Comparison of ENCODE assay signal across 8 cellular contexts in genomic region chr19:49876422-49877019, GRCh38. TPM values are rescaled to one million over a fixed set of nuclear protein-coding genes. Genes with fewer than 3 reads are reported as not detected.
A peak's percentile ranks its signal among the peaks of the same experiment; 100 is the strongest.
DNase-seq lines count a peak whose midpoint lies in the region; ATAC-seq and TF ChIP-seq lines count a peak whose summit lies in the region.

No MANE protein-coding gene starts in this region.

- CTCF ChIA-PET in HEK293 (lab: Yijun Ruan, JAX), result interaction anchor here (0.6 kb wide), 1 partner anchor 271 kb away, joined by 3 read pairs; no protein-coding TSS in a partner anchor

- peak overlapping the region; percentile 79 for H3K4me3 ChIP-seq in HEK293 (ENCODE audit: low read depth, low read length)
- H3K4me3 ChIP-seq in SJCRH30, result peak overlapping the region; percentile 95
- peak overlapping the region; percentile 73 to 99 for H3K4me3 ChIP-seq in testis

- H3K36me3 ChIP-seq in HEK293 (ENCODE audit: control insufficient read depth in 2 of 2, insufficient read depth in 1 of 2, low read length in 2 of 2) (peaks cover 3 to 43% of the 10 kb centered on the region in 2 experiments; a peak in 2 of 3 replicates), SJCRH30 (no peaks in the 10 kb centered on the region; the same call in 1 of the 2 replicates), testis (ENCODE audit: low read depth, missing control alignments) (no peaks in the 10 kb centered on the region)

- intact Hi-C loops in testis (cut with DNase I; ENCODE audit: low total_unique reads), result no loop called here

- peak; percentile 66 for ATAC-seq in omental fat pad (ENCODE audit: low FRiP score)

- no peak for TF ChIP-seq POLR2A in testis (IDR thresholded peaks at IDR 0.05)

- H3K27me3 ChIP-seq in SJCRH30 (no peaks in the 10 kb centered on the region), testis (no peaks in the 10 kb centered on the region)

- TF ChIP-seq CTCF in HEK293 (tag by site-specific recombination; IDR thresholded peaks at IDR 0.05) (no peak), omental fat pad (IDR thresholded peaks at IDR 0.05) (no peak), testis (IDR thresholded peaks at IDR 0.05) (no peak)

- POLR2A ChIA-PET in HEK293 (lab: Yijun Ruan, JAX), result interaction anchor here (0.6 to 4.8 kb wide), 20 partner anchors 8 to 236 kb away, joined by 3 to 41 read pairs (median 6); partner anchors contain the start of genes AP2A1, ATF5, FUZ and NUP62

- 1% methylated on average over 24 to 25 of the region's 46 CpGs for WGBS in testis, 2 donors

- H3K27ac ChIP-seq in HEK293 (ENCODE audit: extremely low read depth, low read depth, low read length) (peak overlapping the region; percentile 94), SJCRH30 (peak overlapping the region; percentile 98), testis (peak overlapping the region; percentile 99 to 100)

- H3K9me3 ChIP-seq in HEK293 (ENCODE audit: control insufficient read depth, insufficient read depth, low read depth, low read length) (no peaks in the 10 kb centered on the region), SJCRH30 (replicated peaks) (no peaks in the 10 kb centered on the region), testis (no peaks in the 10 kb centered on the region)

- H3K4me1 ChIP-seq in HEK293 (ENCODE audit: control insufficient read depth, insufficient read depth, low read length) (peaks cover 9% of the 10 kb centered on the region), SJCRH30 (no peaks in the 10 kb centered on the region), testis (peaks cover 19% of the 10 kb centered on the region)

- DNase-seq in GF-D8 (lab: John Stamatoyannopoulos, UW) (peak; percentile 95), MV-4-11 (lab: John Stamatoyannopoulos, UW) (peak; percentile 99), SJCRH30 (peak; percentile 98 to 99), globus pallidus (ENCODE audit: low spot score) (peak; percentile 99), omental fat pad (ENCODE audit: low spot score) (peak; percentile 91), testis (peak; percentile 98)
- peak; percentile 98 for DNase-seq in activated naive CD4-positive, alpha-beta T cell treated with Interleukin-2 at 50 U/mL for 16 hours

TF ChIP-seq in HEK293, 187 proteins besides CTCF, POLR2A, EP300 and RAD21 (continues in another document):
- TF ChIP-seq ZNF266 (tag by site-specific recombination; IDR thresholded peaks at IDR 0.05; ENCODE audit: low read depth) (no peak), ZNF704 (tag by site-specific recombination; IDR thresholded peaks at IDR 0.05) (no peak), KLF10 (tag by site-specific recombination; IDR thresholded peaks at IDR 0.05) (no peak), KLF16 (tag by site-specific recombination; IDR thresholded peaks at IDR 0.05) (peak; percentile 88), ZEB2 (tag by site-specific recombination; IDR thresholded peaks at IDR 0.05) (peak; percentile 51; the same call in 1 of the 2 replicates), ZNF629 (tag by site-specific recombination; IDR thresholded peaks at IDR 0.05) (peak; percentile 93), ZNF138 (tag by site-specific recombination; IDR thresholded peaks at IDR 0.05; ENCODE audit: borderline replicate concordance) (no peak), ZBTB26 (tag by site-specific recombination; optimal IDR thresholded peaks at IDR 0.05) (peak; percentile 28), ZNF132 (tag by site-specific recombination; IDR thresholded peaks at IDR 0.05; ENCODE audit: borderline replicate concordance) (no peak), ZBTB21 (tag by site-specific recombination; IDR thresholded peaks at IDR 0.05) (peak; percentile 81), RBAK (tag by site-specific recombination; IDR thresholded peaks at IDR 0.05) (peak; percentile 51; the same call in 1 of the 2 replicates), KLF8 (tag by site-specific recombination; IDR thresholded peaks at IDR 0.05) (peak; percentile 27; the same call in 1 of the 2 replicates), ZBTB1 (tag by site-specific recombination; IDR thresholded peaks at IDR 0.05) (no peak), ZNF10 (tag by site-specific recombination; IDR thresholded peaks at IDR 0.05) (no peak), ZSCAN4 (tag by site-specific recombination; IDR thresholded peaks at IDR 0.05) (no peak)

RNA-seq across cellular contexts. Expression of gene AKT1S1, which starts 0.6 kb away (rescaled TPM):
- total RNA-seq in SJCRH30 (2014; rRNA removed; shearing (Covaris generic)), result 21.7 and 25.2 TPM in 2 replicates
- total RNA-seq in omental fat pad, result 10 to 100 TPM; 12.2 to 18.3 (median 14.7) TPM
- total RNA-seq in testis, result 10 to 100 TPM; 35.0 to 35.7 TPM
- polyA plus RNA-seq in testis (ENCODE audit: insufficient read depth, low read depth, low replicate concordance), result 42.8 TPM

RNA-seq across cellular contexts. Expression of gene TBC1D17, which starts 1.0 kb away (rescaled TPM):
- total RNA-seq in SJCRH30 (2014; rRNA removed; shearing (Covaris generic)), result 9.1 and 9.4 TPM in 2 replicates
- total RNA-seq in omental fat pad, result 10 to 100 TPM; 15.6 to 24.9 (median 22.3) TPM
- total RNA-seq in testis, result 10 to 100 TPM; 47.2 to 49.1 TPM
- 31.1 TPM for polyA plus RNA-seq in testis (ENCODE audit: insufficient read depth, low read depth, low replicate concordance)

RNA-seq across cellular contexts. Expression of gene PNKP, which starts 9.1 kb away (rescaled TPM):
- 24.2 and 40.6 TPM in 2 replicates for total RNA-seq in SJCRH30 (2014; rRNA removed; shearing (Covaris generic))
- total RNA-seq in omental fat pad (10 to 100 TPM; 33.9 to 69.7 (median 50.2) TPM), testis (100 to 1,000 TPM; 110 to 125 TPM)
- polyA plus RNA-seq in testis (ENCODE audit: insufficient read depth, low read depth, low replicate concordance), result 45.5 TPM

RNA-seq across cellular contexts. Expression of gene IL4I1, which starts 20.2 kb away (rescaled TPM):
- total RNA-seq in SJCRH30 (2014; rRNA removed; shearing (Covaris generic)), result not detected in 2 replicates
- 1 to 10 TPM in 2 of 4 donors, under 1 TPM in 1, not detected in 1; 0.56 to 5.5 (median 1.5) TPM for total RNA-seq in omental fat pad
- 10 to 100 TPM; 17.1 to 20.4 TPM for total RNA-seq in testis
- 61.9 TPM for polyA plus RNA-seq in testis (ENCODE audit: insufficient read depth, low read depth, low replicate concordance)

RNA-seq across cellular contexts. Expression of gene PTOV1, which starts 25.6 kb away (rescaled TPM):
- 77.1 and 91.2 TPM in 2 replicates for total RNA-seq in SJCRH30 (2014; rRNA removed; shearing (Covaris generic))
- total RNA-seq in omental fat pad (10 to 100 TPM; 37.3 to 64.8 (median 58.1) TPM), testis (100 to 1,000 TPM; 257 to 260 TPM)
- 235 TPM for polyA plus RNA-seq in testis (ENCODE audit: insufficient read depth, low read depth, low replicate concordance)

Comparison
In these comparisons a context has a peak if more than half of its experiments do, and no peak if none do; other contexts are left out.
1. Peak in every context shown above with its lines: DNase-seq, ATAC-seq, H3K4me3 ChIP-seq and H3K27ac ChIP-seq.